Comparison of ENCODE assay signal across 8 cellular contexts in the genomic region with DNA sequence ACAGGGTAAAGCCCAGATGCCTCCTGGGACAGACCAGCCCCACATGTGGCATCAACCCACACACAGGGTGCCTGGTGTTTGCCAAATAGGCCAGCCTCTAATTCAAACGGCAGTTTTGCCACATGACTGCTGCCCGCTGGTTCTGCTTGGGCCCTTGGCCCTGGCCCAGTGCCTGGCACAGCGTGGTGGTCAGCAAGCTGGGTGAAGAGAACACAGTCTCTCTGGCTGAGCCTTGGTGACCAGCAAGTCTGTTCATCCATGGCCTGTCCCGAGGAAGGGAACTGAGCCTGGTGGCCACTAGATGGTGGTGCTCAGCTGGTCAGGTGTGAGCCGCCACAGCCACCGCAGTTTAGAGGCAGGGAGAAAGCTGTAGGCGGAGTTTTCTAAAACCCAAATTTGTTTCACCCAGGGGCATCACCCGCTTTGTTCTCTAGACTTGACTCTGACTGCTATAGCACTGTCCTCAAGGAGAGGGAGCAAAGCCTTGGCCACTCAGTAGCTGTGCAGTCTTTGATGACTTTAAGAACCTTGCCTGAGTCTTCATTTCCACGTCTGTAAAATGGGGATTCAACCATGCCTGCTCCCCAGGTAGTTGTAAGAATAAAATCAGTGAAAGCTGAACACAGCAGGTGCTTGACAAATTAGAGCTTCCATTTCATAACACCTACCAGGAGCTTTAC. TPM values are rescaled to one million over a fixed set of nuclear protein-coding genes. Genes with fewer than 3 reads are reported as not detected.
DNase-seq lines count a peak whose midpoint lies in the region; ATAC-seq and TF ChIP-seq lines count a peak whose summit lies in the region.

No MANE protein-coding gene starts in this region.

- no peaks in the 10 kb centered on the region for H3K4me1 ChIP-seq in lower lobe of right lung

- ATAC-seq in HG03108 (IDR thresholded peaks at IDR 0.05; ENCODE audit: unreplicated experiment) (peak; percentile 75), lower lobe of right lung (peak; percentile 89 to 91)

- DNase-seq in NCI-H2107 treated with DMSO at 0.1 percent for 48 hours (lab: John Stamatoyannopoulos, UW; ENCODE audit: unreplicated experiment) (peak; percentile 7), NCI-H2107 (lab: John Stamatoyannopoulos, UW) (no peak), NCI-H748 (lab: John Stamatoyannopoulos, UW; ENCODE audit: unreplicated experiment) (peak; percentile 70), ecto neural progenitor cell (ENCODE audit: low spot score) (peak; percentile 89), lower lobe of right lung (peak; percentile 82)
- DNase-seq in activated CD4-positive, alpha-beta T cell treated with anti-CD3 and anti-CD28 coated beads, Interleukin-2, amount 50 U/mL, for 24 hours (ENCODE audit: low read depth in 1 of 2, low spot score in 1 of 2), result peak; percentile 18 to 30
- DNase-seq in stimulated activated CD4-positive, alpha-beta T cell treated with anti-CD3 and anti-CD28 coated beads, TNF-alpha, amount 100 ng/mL, for 48 hours (ENCODE audit: low read depth in 3 of 3), result peak; percentile 28 to 45 (median 44)

- H3K27ac ChIP-seq in lower lobe of right lung, result no peak overlapping the region

- TF ChIP-seq CTCF in lower lobe of right lung (IDR thresholded peaks at IDR 0.05), result peak; percentile 88

- peaks cover 10% of the 10 kb centered on the region for H3K27me3 ChIP-seq in lower lobe of right lung (ENCODE audit: low read depth)

- H3K4me3 ChIP-seq in lower lobe of right lung, result no peak overlapping the region

- no peaks in the 10 kb centered on the region for H3K9me3 ChIP-seq in lower lobe of right lung

- no peaks in the 10 kb centered on the region for H3K36me3 ChIP-seq in lower lobe of right lung

- intact Hi-C loops in lower lobe of right lung (cut with DNase I), result loop anchor here (10.0 kb wide), 1 partner anchor 95 kb away; no protein-coding TSS in a partner anchor

RNA-seq across cellular contexts. Expression of a gene that starts 4.7 kb away (rescaled TPM):
- not detected for total RNA-seq in lower lobe of right lung

RNA-seq across cellular contexts. Expression of a gene that starts 20.8 kb away (rescaled TPM):
- 108 TPM for total RNA-seq in lower lobe of right lung

RNA-seq across cellular contexts. Expression of a gene that starts 27.5 kb away (rescaled TPM):
- 0.89 TPM for total RNA-seq in lower lobe of right lung

RNA-seq across cellular contexts. Expression of a gene that starts 48.1 kb away (rescaled TPM):
- not detected for total RNA-seq in lower lobe of right lung
